ENCODE assay signal across 8 cellular contexts in genomic region chr14:69152181-69152943, GRCh38. TPM values are rescaled to one million over a fixed set of nuclear protein-coding genes. Genes with fewer than 3 reads are reported as not detected.
A peak's percentile ranks its signal among the peaks of the same experiment; 100 is the strongest.
DNase-seq lines count a peak whose midpoint lies in the region; ATAC-seq and TF ChIP-seq lines count a peak whose summit lies in the region.

No MANE protein-coding gene starts in this region.

- peak overlapping the region; percentile 87 for H3K27ac ChIP-seq in stomach smooth muscle (ENCODE audit: low read length)

- TF ChIP-seq CTCF in AG09309 (IDR thresholded peaks at IDR 0.05; ENCODE audit: control insufficient read depth, insufficient read depth, low read depth, low read length, missing control alignments): no peak

- peaks cover 14% of the 10 kb centered on the region for H3K4me1 ChIP-seq in stomach smooth muscle (ENCODE audit: control insufficient read depth, insufficient read depth, low read length)

- ATAC-seq in GM19023 (IDR thresholded peaks at IDR 0.05; ENCODE audit: unreplicated experiment) (peak; percentile 4), HG03025 (IDR thresholded peaks at IDR 0.05; ENCODE audit: low FRiP score, unreplicated experiment) (no peak)

- peak overlapping the region; percentile 68 for H3K4me3 ChIP-seq in AG09309 (ENCODE audit: control insufficient read depth, low read depth, low read length)
- H3K4me3 ChIP-seq in stomach smooth muscle (ENCODE audit: low read length in 2 of 2): peak overlapping the region; percentile 90 to 95

- H3K27me3 ChIP-seq in stomach smooth muscle (ENCODE audit: control insufficient read depth in 1 of 2, insufficient read depth in 2 of 2, low read length in 2 of 2): no peaks in the 10 kb centered on the region

- H3K9ac ChIP-seq in stomach smooth muscle (ENCODE audit: low read length in 2 of 2): peak overlapping the region; percentile 87 to 92

- DNase-seq in AG09309 (ENCODE audit: low read depth) (no peak), M059J (ENCODE audit: low read depth) (peak; percentile 61), ecto neural progenitor cell (ENCODE audit: low spot score) (peak; percentile 66), medulla oblongata (ENCODE audit: extremely low spot score) (peak; percentile 30)
- DNase-seq in activated CD4-positive, alpha-beta T cell treated with anti-CD3 and anti-CD28 coated beads for 48 hours: peak; percentile 47

- H3K9me3 ChIP-seq in stomach smooth muscle (ENCODE audit: control insufficient read depth in 2 of 2, low read length in 2 of 2): no peaks in the 10 kb centered on the region

- H3K36me3 ChIP-seq in stomach smooth muscle (ENCODE audit: control insufficient read depth in 2 of 2, insufficient read depth in 2 of 2, low read length in 2 of 2): peaks cover 3 to 4% of the 10 kb centered on the region in 2 donors

RNA-seq across cellular contexts. Expression of gene DCAF5, which starts 0.6 kb away (rescaled TPM):
- 17.5 and 26.1 TPM in 2 replicates for total RNA-seq in M059J (2014; rRNA removed; shearing (Covaris generic))

RNA-seq across cellular contexts. Expression of gene EXD2, which starts 38.9 kb away (rescaled TPM):
- 9.4 and 13.2 TPM in 2 replicates for total RNA-seq in M059J (2014; rRNA removed; shearing (Covaris generic))
